Comparison of ENCODE assay signal across 1 cellular context in the genomic region with DNA sequence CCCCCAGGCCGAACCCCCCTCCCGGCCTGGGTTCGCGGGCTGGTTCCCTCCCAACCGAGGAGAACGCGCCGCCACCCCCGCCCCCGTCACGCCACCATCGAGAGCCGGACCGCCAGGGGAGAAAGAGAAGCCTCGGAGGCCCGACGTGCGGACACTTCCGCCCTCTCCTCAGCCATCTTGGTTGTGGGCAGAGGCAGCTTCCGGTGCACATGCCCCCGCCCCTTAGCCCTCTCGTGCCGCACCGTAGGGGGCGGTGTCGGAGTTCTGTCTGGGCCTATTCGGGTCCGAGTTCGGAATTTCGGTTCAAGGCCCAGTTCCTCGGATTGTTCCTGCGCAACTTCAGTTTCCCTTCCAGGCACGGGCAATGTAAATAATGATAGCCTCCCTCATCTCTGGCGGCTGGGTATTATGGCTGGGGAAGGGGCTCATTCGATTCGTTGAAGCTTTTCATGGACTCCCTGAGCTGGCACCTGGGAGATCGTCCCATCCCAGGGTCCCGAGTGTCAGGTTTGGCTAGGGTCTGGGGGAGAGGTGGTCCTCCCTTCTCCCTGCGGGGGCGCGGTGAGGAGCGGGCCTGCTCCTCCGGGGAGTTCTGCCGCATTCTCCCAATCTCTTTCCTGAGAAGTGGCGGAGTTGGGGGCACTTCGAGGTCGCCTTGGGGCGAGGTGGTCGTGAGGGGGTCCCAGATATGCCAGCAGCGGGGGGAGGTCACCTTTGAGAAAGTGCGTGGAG.
TF ChIP-seq lines count a peak whose summit lies in the region.

IER2 (plus strand) TSS at position 225 of the 732 bp plus-strand sequence. CDS start 2,776 bp downstream, outside the sequence.
STX10 (minus strand) TSS at position 189 of the 732 bp plus-strand sequence. CDS start 202 bp downstream, outside the sequence.

TF ChIP-seq in WTC11, 78 proteins besides CTCF, POLR2A, EP300 and RAD21 (continued from another document and continues in another):
- TF ChIP-seq TCF7 (CRISPR knock-in tag; IDR thresholded peaks at IDR 0.05; ENCODE audit: low read depth): no peak
- TF ChIP-seq ELF4 (CRISPR knock-in tag; IDR thresholded peaks at IDR 0.05; ENCODE audit: low read depth): no peak
- TF ChIP-seq ETV6 (CRISPR knock-in tag; IDR thresholded peaks at IDR 0.05): peak; percentile 71
- TF ChIP-seq ZMAT4 (CRISPR knock-in tag; IDR thresholded peaks at IDR 0.05): no peak
- TF ChIP-seq AFF4 (CRISPR knock-in tag; IDR thresholded peaks at IDR 0.05; ENCODE audit: borderline replicate concordance): 0 out of 2 replicates have a peak, but pooled peaks have one; percentile 30
- TF ChIP-seq MXD4 (CRISPR knock-in tag; IDR thresholded peaks at IDR 0.05; ENCODE audit: borderline replicate concordance): no peak
- 0 out of 2 replicates have a peak, but pooled peaks have one; percentile 12 for TF ChIP-seq CREB1 (CRISPR knock-in tag; IDR thresholded peaks at IDR 0.05)
- TF ChIP-seq, protein P1, sequence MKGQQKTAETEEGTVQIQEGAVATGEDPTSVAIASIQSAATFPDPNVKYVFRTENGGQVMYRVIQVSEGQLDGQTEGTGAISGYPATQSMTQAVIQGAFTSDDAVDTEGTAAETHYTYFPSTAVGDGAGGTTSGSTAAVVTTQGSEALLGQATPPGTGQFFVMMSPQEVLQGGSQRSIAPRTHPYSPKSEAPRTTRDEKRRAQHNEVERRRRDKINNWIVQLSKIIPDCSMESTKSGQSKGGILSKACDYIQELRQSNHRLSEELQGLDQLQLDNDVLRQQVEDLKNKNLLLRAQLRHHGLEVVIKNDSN (CRISPR knock-in tag; IDR thresholded peaks at IDR 0.05): peak; percentile 52; the same call in 1 of the 2 replicates
- no peak for TF ChIP-seq NFATC4 (CRISPR knock-in tag; IDR thresholded peaks at IDR 0.05)
- no peak for TF ChIP-seq NFYB (CRISPR knock-in tag; conservative IDR thresholded peaks at IDR 0.05; ENCODE audit: low read depth)
- no peak for TF ChIP-seq ZNF219 (CRISPR knock-in tag; IDR thresholded peaks at IDR 0.05; ENCODE audit: borderline replicate concordance)
- TF ChIP-seq ZNF532 (CRISPR knock-in tag; IDR thresholded peaks at IDR 0.05; ENCODE audit: borderline replicate concordance): no peak
- peak; percentile 57; the same call in 1 of the 2 replicates for TF ChIP-seq ZNF232 (CRISPR knock-in tag; IDR thresholded peaks at IDR 0.05)
- TF ChIP-seq ZNF512 (CRISPR knock-in tag; IDR thresholded peaks at IDR 0.05; ENCODE audit: borderline replicate concordance): no peak
- TF ChIP-seq ZNF423 (CRISPR knock-in tag; IDR thresholded peaks at IDR 0.05): no peak
- no peak for TF ChIP-seq AR (CRISPR knock-in tag; IDR thresholded peaks at IDR 0.05)
- no peak for TF ChIP-seq FOXP1 (CRISPR knock-in tag; IDR thresholded peaks at IDR 0.05; ENCODE audit: borderline replicate concordance)
- TF ChIP-seq NR3C1 (CRISPR knock-in tag; conservative IDR thresholded peaks at IDR 0.05; ENCODE audit: low read depth): no peak
- no peak for TF ChIP-seq SMAD3 (CRISPR knock-in tag; IDR thresholded peaks at IDR 0.05; ENCODE audit: borderline replicate concordance)
- TF ChIP-seq TP53 (CRISPR knock-in tag; IDR thresholded peaks at IDR 0.05): no peak
- peak; percentile 83 for TF ChIP-seq TEAD1 (CRISPR knock-in tag; IDR thresholded peaks at IDR 0.05)
- TF ChIP-seq FOXK1 (CRISPR knock-in tag; IDR thresholded peaks at IDR 0.05): peak; percentile 52; the same call in 1 of the 2 replicates
- TF ChIP-seq, protein P2, sequence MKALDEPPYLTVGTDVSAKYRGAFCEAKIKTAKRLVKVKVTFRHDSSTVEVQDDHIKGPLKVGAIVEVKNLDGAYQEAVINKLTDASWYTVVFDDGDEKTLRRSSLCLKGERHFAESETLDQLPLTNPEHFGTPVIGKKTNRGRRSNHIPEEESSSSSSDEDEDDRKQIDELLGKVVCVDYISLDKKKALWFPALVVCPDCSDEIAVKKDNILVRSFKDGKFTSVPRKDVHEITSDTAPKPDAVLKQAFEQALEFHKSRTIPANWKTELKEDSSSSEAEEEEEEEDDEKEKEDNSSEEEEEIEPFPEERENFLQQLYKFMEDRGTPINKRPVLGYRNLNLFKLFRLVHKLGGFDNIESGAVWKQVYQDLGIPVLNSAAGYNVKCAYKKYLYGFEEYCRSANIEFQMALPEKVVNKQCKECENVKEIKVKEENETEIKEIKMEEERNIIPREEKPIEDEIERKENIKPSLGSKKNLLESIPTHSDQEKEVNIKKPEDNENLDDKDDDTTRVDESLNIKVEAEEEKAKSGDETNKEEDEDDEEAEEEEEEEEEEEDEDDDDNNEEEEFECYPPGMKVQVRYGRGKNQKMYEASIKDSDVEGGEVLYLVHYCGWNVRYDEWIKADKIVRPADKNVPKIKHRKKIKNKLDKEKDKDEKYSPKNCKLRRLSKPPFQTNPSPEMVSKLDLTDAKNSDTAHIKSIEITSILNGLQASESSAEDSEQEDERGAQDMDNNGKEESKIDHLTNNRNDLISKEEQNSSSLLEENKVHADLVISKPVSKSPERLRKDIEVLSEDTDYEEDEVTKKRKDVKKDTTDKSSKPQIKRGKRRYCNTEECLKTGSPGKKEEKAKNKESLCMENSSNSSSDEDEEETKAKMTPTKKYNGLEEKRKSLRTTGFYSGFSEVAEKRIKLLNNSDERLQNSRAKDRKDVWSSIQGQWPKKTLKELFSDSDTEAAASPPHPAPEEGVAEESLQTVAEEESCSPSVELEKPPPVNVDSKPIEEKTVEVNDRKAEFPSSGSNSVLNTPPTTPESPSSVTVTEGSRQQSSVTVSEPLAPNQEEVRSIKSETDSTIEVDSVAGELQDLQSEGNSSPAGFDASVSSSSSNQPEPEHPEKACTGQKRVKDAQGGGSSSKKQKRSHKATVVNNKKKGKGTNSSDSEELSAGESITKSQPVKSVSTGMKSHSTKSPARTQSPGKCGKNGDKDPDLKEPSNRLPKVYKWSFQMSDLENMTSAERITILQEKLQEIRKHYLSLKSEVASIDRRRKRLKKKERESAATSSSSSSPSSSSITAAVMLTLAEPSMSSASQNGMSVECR (CRISPR knock-in tag; IDR thresholded peaks at IDR 0.05; ENCODE audit: borderline replicate concordance): peak; percentile 72; the same call in 1 of the 2 replicates
- TF ChIP-seq RELA (CRISPR knock-in tag; IDR thresholded peaks at IDR 0.05; ENCODE audit: borderline replicate concordance): no peak
- peak; percentile 95 for TF ChIP-seq SP1 (CRISPR knock-in tag; conservative IDR thresholded peaks at IDR 0.05)
- no peak for TF ChIP-seq TEAD4 (CRISPR knock-in tag; IDR thresholded peaks at IDR 0.05)
- TF ChIP-seq IRF2 (CRISPR knock-in tag; IDR thresholded peaks at IDR 0.05; ENCODE audit: borderline replicate concordance, low read depth): no peak
- TF ChIP-seq NFE2L1 (CRISPR knock-in tag; IDR thresholded peaks at IDR 0.05): 0 out of 2 replicates have a peak, but pooled peaks have one; percentile 40
- TF ChIP-seq PREB (CRISPR knock-in tag; IDR thresholded peaks at IDR 0.05; ENCODE audit: borderline replicate concordance): no peak
- no peak for TF ChIP-seq SMAD4 (CRISPR knock-in tag; IDR thresholded peaks at IDR 0.05)
